Comparison of ENCODE assay signal across 1 cellular context in the genomic region with DNA sequence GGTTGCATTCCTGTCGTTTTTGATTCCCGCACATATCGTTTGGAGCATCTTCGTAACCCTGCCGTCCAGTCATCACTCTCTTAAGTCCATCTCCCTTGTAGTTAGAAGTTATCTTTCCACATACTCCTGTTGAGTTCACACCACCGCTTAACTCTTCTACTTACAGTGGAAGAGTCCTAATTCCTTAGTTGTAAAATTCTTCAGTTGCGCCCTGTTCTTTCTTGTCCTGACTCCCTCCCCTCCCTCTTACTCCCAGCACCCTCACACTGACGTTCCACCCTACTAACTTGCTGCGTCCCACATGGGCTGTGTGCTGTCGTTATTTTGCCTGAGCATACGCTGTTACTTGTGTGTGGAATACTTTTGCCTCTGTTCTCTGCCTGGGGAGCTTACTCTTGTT.
TF ChIP-seq lines count a peak whose summit lies in the region.

No MANE protein-coding gene starts in this region.

TF ChIP-seq in H1, 55 proteins besides CTCF, POLR2A, EP300 and RAD21:
- no peak for TF ChIP-seq HDAC6 (IDR thresholded peaks at IDR 0.05; ENCODE audit: low read depth, low read length)
- no peak for TF ChIP-seq SIRT6 (IDR thresholded peaks at IDR 0.05; ENCODE audit: low read length)
- no peak for TF ChIP-seq YY1 (IDR thresholded peaks at IDR 0.05; ENCODE audit: low read depth, low read length)
- no peak for TF ChIP-seq TCF12 (IDR thresholded peaks at IDR 0.05; ENCODE audit: low read depth, low read length)
- no peak for TF ChIP-seq ASH2L (IDR thresholded peaks at IDR 0.05; ENCODE audit: low read length)
- TF ChIP-seq, protein P1, sequence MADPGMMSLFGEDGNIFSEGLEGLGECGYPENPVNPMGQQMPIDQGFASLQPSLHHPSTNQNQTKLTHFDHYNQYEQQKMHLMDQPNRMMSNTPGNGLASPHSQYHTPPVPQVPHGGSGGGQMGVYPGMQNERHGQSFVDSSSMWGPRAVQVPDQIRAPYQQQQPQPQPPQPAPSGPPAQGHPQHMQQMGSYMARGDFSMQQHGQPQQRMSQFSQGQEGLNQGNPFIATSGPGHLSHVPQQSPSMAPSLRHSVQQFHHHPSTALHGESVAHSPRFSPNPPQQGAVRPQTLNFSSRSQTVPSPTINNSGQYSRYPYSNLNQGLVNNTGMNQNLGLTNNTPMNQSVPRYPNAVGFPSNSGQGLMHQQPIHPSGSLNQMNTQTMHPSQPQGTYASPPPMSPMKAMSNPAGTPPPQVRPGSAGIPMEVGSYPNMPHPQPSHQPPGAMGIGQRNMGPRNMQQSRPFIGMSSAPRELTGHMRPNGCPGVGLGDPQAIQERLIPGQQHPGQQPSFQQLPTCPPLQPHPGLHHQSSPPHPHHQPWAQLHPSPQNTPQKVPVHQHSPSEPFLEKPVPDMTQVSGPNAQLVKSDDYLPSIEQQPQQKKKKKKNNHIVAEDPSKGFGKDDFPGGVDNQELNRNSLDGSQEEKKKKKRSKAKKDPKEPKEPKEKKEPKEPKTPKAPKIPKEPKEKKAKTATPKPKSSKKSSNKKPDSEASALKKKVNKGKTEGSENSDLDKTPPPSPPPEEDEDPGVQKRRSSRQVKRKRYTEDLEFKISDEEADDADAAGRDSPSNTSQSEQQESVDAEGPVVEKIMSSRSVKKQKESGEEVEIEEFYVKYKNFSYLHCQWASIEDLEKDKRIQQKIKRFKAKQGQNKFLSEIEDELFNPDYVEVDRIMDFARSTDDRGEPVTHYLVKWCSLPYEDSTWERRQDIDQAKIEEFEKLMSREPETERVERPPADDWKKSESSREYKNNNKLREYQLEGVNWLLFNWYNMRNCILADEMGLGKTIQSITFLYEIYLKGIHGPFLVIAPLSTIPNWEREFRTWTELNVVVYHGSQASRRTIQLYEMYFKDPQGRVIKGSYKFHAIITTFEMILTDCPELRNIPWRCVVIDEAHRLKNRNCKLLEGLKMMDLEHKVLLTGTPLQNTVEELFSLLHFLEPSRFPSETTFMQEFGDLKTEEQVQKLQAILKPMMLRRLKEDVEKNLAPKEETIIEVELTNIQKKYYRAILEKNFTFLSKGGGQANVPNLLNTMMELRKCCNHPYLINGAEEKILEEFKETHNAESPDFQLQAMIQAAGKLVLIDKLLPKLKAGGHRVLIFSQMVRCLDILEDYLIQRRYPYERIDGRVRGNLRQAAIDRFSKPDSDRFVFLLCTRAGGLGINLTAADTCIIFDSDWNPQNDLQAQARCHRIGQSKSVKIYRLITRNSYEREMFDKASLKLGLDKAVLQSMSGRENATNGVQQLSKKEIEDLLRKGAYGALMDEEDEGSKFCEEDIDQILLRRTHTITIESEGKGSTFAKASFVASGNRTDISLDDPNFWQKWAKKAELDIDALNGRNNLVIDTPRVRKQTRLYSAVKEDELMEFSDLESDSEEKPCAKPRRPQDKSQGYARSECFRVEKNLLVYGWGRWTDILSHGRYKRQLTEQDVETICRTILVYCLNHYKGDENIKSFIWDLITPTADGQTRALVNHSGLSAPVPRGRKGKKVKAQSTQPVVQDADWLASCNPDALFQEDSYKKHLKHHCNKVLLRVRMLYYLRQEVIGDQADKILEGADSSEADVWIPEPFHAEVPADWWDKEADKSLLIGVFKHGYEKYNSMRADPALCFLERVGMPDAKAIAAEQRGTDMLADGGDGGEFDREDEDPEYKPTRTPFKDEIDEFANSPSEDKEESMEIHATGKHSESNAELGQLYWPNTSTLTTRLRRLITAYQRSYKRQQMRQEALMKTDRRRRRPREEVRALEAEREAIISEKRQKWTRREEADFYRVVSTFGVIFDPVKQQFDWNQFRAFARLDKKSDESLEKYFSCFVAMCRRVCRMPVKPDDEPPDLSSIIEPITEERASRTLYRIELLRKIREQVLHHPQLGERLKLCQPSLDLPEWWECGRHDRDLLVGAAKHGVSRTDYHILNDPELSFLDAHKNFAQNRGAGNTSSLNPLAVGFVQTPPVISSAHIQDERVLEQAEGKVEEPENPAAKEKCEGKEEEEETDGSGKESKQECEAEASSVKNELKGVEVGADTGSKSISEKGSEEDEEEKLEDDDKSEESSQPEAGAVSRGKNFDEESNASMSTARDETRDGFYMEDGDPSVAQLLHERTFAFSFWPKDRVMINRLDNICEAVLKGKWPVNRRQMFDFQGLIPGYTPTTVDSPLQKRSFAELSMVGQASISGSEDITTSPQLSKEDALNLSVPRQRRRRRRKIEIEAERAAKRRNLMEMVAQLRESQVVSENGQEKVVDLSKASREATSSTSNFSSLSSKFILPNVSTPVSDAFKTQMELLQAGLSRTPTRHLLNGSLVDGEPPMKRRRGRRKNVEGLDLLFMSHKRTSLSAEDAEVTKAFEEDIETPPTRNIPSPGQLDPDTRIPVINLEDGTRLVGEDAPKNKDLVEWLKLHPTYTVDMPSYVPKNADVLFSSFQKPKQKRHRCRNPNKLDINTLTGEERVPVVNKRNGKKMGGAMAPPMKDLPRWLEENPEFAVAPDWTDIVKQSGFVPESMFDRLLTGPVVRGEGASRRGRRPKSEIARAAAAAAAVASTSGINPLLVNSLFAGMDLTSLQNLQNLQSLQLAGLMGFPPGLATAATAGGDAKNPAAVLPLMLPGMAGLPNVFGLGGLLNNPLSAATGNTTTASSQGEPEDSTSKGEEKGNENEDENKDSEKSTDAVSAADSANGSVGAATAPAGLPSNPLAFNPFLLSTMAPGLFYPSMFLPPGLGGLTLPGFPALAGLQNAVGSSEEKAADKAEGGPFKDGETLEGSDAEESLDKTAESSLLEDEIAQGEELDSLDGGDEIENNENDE (IDR thresholded peaks at IDR 0.05; ENCODE audit: insufficient replicate concordance, low read length) = no peak
- TF ChIP-seq CHD2 (IDR thresholded peaks at IDR 0.05; ENCODE audit: low read length) = no peak
- no peak for TF ChIP-seq RNF2 (IDR thresholded peaks at IDR 0.05; ENCODE audit: borderline replicate concordance, low read depth, low read length, missing control alignments, poor library complexity, severe bottlenecking)
- TF ChIP-seq BCL11A (IDR thresholded peaks at IDR 0.05; ENCODE audit: low read depth in 2 of 2, low read length in 2 of 2) = no peak
- TF ChIP-seq, protein P2, sequence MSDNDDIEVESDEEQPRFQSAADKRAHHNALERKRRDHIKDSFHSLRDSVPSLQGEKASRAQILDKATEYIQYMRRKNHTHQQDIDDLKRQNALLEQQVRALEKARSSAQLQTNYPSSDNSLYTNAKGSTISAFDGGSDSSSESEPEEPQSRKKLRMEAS (IDR thresholded peaks at IDR 0.05) = no peak
- TF ChIP-seq POLR2AphosphoS5 (IDR thresholded peaks at IDR 0.05; ENCODE audit: low read depth, low read length) = no peak
- no peak for TF ChIP-seq KDM1A (IDR thresholded peaks at IDR 0.05; ENCODE audit: borderline replicate concordance, low read length)
